In the genomic region with DNA sequence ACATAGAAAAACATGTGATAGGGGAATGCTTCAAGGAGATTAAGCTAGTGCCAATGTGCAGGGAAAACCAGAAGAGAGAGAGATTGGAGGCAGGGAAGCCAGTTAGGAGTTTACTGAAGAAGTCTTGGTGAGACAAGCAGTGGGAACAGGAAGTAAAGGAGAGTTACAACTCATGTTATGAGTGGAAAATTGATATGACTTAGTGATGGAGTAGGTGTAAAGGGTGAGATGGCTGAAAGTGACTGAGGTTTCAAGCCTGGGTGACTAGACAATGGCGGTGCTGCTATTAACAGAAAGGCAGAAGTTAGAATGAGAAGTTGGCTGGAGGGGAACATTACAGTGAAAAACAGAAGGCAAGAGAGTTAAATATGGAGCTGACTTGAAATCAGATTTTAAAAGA, we compare ENCODE assay signal across 1 cellular context.
TF ChIP-seq lines count a peak whose summit lies in the region.

No MANE protein-coding gene starts in this region.

TF ChIP-seq in K562, 482 proteins besides CTCF, POLR2A, EP300 and RAD21:
- no peak for TF ChIP-seq XRCC3 (IDR thresholded peaks at IDR 0.05)
- no peak for TF ChIP-seq TGIF2 (CRISPR knock-in tag; IDR thresholded peaks at IDR 0.05)
- TF ChIP-seq JUN (IDR thresholded peaks at IDR 0.05; ENCODE audit: borderline replicate concordance, low read depth, low read length) = no peak
- no peak for TF ChIP-seq JUN (CRISPR knock-in tag; IDR thresholded peaks at IDR 0.05; ENCODE audit: borderline replicate concordance)
- peak in 1 of 3 experiments; percentile 49 for TF ChIP-seq YY1 (IDR thresholded peaks at IDR 0.05; ENCODE audit: borderline replicate concordance in 1 of 3, control insufficient read depth in 1 of 3, extremely low read depth in 1 of 3, insufficient read depth in 3 of 3, insufficient read length in 1 of 3, insufficient replicate concordance in 2 of 3, low read depth in 1 of 3, low read length in 2 of 3)
- peak; percentile 72 for TF ChIP-seq HMBOX1 (IDR thresholded peaks at IDR 0.05)
- 0 out of 2 replicates have a peak, but pooled peaks have one; percentile 12 for TF ChIP-seq SMARCA4 (IDR thresholded peaks at IDR 0.05)
